In the genomic region with DNA sequence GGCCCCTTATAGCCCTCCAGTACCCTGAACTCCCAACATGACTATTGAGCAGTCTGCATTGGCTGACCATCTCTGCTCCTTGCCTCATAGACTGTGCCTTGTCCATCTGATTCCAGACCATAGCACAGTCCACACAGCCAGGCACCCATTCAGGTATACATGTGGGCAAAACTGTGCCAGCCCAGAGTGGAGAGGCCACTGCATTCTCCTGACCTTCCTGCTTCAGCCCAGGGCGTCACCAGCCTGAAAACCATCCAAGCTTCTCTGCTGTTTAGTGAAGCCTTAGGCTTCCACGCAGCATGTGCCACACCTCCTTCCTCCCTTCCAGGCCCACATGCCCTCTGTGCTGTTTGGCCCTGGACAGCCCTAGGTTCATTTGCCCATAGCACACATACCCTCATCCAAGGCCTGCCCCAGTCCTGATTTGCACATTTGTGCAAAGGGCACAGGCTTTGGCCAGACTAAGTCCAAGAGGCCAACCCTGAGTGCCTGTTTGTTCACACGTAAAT, we compare ENCODE assay signal across 1 cellular context.
TF ChIP-seq lines count a peak whose summit lies in the region.

No MANE protein-coding gene starts in this region.

TF ChIP-seq in A549, 52 proteins besides CTCF, POLR2A, EP300 and RAD21:
- TF ChIP-seq TFCP2L1 (CRISPR knock-in tag; IDR thresholded peaks at IDR 0.05), result 0 out of 2 replicates have a peak, but pooled peaks have one; percentile 12
- TF ChIP-seq NPAS2 (CRISPR knock-in tag; IDR thresholded peaks at IDR 0.05; ENCODE audit: borderline replicate concordance), result no peak
- no peak for TF ChIP-seq HOXB5 (CRISPR knock-in tag; IDR thresholded peaks at IDR 0.05)
- no peak for TF ChIP-seq MAZ (IDR thresholded peaks at IDR 0.05; ENCODE audit: borderline replicate concordance, low read depth, low read length)
- no peak for TF ChIP-seq JUNB (IDR thresholded peaks at IDR 0.05)
- TF ChIP-seq JUN (IDR thresholded peaks at IDR 0.05), result peak in 1 of 2 experiments; percentile 27; a peak in 1 of 5 replicates
- TF ChIP-seq, protein P1, sequence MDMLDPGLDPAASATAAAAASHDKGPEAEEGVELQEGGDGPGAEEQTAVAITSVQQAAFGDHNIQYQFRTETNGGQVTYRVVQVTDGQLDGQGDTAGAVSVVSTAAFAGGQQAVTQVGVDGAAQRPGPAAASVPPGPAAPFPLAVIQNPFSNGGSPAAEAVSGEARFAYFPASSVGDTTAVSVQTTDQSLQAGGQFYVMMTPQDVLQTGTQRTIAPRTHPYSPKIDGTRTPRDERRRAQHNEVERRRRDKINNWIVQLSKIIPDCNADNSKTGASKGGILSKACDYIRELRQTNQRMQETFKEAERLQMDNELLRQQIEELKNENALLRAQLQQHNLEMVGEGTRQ (IDR thresholded peaks at IDR 0.05), result no peak
